Comparison of ENCODE assay signal across 1 cellular context in the genomic region with DNA sequence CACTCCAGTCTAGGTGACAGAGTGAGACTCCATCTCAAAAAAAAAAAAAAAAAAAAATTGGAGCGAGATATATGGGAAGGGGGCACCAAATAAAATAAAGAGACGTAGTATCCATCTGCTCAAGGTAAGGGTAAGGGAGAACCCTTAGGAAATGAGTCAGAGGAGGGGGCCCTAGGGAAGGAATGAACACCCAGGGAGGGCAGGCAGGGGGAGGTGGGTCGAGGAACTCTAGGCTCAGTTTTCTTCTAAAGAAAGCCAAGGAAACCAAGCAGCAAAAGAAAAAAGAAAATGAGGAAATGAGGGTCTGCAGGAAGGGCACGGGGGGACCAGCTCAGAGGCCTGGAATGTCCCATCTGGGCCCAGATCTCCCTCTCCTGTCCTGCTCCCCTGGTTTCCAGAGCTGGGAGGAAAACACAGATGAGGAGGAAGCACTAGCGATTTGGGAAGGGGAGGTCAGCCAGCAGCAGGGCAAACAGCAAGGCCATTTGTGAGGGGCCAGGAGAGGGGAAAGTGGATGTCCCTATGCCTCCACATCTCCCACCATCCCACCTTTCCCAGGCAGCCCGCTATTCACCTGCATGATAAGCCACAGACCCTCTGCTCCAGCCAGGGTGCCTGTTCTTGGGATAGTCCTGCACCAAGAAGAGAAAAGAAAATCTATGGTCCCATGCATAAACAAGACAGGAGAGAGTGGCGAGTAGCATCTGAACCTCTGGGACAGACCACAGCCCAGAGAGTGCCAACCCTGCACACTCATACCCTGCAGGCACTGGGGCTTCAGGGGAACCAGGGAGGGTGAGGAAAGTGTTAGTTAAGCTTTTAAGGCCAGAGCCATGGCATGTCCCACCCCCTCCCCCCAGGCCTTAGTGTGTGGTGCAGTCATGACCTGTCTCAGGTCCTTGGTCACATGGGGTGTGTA.
TF ChIP-seq lines count a peak whose summit lies in the region.

No MANE protein-coding gene starts in this region.

TF ChIP-seq in HCT116, 20 proteins besides CTCF, POLR2A, EP300 and RAD21 (continued from another document):
- TF ChIP-seq, protein P1, sequence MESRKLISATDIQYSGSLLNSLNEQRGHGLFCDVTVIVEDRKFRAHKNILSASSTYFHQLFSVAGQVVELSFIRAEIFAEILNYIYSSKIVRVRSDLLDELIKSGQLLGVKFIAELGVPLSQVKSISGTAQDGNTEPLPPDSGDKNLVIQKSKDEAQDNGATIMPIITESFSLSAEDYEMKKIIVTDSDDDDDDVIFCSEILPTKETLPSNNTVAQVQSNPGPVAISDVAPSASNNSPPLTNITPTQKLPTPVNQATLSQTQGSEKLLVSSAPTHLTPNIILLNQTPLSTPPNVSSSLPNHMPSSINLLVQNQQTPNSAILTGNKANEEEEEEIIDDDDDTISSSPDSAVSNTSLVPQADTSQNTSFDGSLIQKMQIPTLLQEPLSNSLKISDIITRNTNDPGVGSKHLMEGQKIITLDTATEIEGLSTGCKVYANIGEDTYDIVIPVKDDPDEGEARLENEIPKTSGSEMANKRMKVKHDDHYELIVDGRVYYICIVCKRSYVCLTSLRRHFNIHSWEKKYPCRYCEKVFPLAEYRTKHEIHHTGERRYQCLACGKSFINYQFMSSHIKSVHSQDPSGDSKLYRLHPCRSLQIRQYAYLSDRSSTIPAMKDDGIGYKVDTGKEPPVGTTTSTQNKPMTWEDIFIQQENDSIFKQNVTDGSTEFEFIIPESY (IDR thresholded peaks at IDR 0.05; ENCODE audit: extremely low read depth, insufficient replicate concordance, low read length) = no peak
- TF ChIP-seq JUND (IDR thresholded peaks at IDR 0.05) (no peak), CEBPB (IDR thresholded peaks at IDR 0.05; ENCODE audit: low read depth) (no peak), SP1 (IDR thresholded peaks at IDR 0.05; ENCODE audit: low read depth) (no peak), YY1 (IDR thresholded peaks at IDR 0.05; ENCODE audit: extremely low read depth, insufficient replicate concordance, low read depth, low read length) (no peak), ELF1 (IDR thresholded peaks at IDR 0.05; ENCODE audit: borderline replicate concordance, low read depth) (no peak), EZH2 (IDR thresholded peaks at IDR 0.05) (no peak), SRF (IDR thresholded peaks at IDR 0.05; ENCODE audit: low read depth) (no peak), SIN3A (IDR thresholded peaks at IDR 0.05; ENCODE audit: low read depth) (no peak), ZFX (IDR thresholded peaks at IDR 0.05) (no peak), POLR2AphosphoS5 (IDR thresholded peaks at IDR 0.05; ENCODE audit: low read depth, low read length) (no peak), CBX3 (IDR thresholded peaks at IDR 0.05; ENCODE audit: low read depth) (no peak), EZH2phosphoT487 (IDR thresholded peaks at IDR 0.05; ENCODE audit: borderline replicate concordance) (no peak)
- TF ChIP-seq, protein P2, sequence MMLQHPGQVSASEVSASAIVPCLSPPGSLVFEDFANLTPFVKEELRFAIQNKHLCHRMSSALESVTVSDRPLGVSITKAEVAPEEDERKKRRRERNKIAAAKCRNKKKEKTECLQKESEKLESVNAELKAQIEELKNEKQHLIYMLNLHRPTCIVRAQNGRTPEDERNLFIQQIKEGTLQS (IDR thresholded peaks at IDR 0.05) = no peak
- TF ChIP-seq, protein P3, sequence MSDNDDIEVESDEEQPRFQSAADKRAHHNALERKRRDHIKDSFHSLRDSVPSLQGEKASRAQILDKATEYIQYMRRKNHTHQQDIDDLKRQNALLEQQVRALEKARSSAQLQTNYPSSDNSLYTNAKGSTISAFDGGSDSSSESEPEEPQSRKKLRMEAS (IDR thresholded peaks at IDR 0.05) = no peak
- TF ChIP-seq, protein P4, sequence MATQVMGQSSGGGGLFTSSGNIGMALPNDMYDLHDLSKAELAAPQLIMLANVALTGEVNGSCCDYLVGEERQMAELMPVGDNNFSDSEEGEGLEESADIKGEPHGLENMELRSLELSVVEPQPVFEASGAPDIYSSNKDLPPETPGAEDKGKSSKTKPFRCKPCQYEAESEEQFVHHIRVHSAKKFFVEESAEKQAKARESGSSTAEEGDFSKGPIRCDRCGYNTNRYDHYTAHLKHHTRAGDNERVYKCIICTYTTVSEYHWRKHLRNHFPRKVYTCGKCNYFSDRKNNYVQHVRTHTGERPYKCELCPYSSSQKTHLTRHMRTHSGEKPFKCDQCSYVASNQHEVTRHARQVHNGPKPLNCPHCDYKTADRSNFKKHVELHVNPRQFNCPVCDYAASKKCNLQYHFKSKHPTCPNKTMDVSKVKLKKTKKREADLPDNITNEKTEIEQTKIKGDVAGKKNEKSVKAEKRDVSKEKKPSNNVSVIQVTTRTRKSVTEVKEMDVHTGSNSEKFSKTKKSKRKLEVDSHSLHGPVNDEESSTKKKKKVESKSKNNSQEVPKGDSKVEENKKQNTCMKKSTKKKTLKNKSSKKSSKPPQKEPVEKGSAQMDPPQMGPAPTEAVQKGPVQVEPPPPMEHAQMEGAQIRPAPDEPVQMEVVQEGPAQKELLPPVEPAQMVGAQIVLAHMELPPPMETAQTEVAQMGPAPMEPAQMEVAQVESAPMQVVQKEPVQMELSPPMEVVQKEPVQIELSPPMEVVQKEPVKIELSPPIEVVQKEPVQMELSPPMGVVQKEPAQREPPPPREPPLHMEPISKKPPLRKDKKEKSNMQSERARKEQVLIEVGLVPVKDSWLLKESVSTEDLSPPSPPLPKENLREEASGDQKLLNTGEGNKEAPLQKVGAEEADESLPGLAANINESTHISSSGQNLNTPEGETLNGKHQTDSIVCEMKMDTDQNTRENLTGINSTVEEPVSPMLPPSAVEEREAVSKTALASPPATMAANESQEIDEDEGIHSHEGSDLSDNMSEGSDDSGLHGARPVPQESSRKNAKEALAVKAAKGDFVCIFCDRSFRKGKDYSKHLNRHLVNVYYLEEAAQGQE (IDR thresholded peaks at IDR 0.05; ENCODE audit: low read depth) = no peak
